In genomic region chr12:118102070-118102469, GRCh38 we compare ENCODE assay signal across 12 cellular contexts. TPM values are rescaled to one million over a fixed set of nuclear protein-coding genes. Genes with fewer than 3 reads are reported as not detected.
DNase-seq lines count a peak whose midpoint lies in the region; ATAC-seq lines count a peak whose summit lies in the region.
"Had no signal": no experiment of that assay in that cellular context is flagged by ENCODE, and none has a peak within 500 bp of the region (broad histone marks: within the 10 kb centered on the region; RNA-seq: fewer than 3 reads in every experiment).

No MANE protein-coding gene starts in this region.

- no peaks in the 10 kb centered on the region for H3K9me3 ChIP-seq in BLaER1
- H3K9me3 ChIP-seq in HUES48 (ENCODE audit: control insufficient read depth, insufficient read depth, low read length): no peaks in the 10 kb centered on the region
- H3K9me3 ChIP-seq in mesodermal cell (ENCODE audit: control insufficient read depth, low read length): no peaks in the 10 kb centered on the region
- H3K9me3 ChIP-seq: right atrium auricular region had no signal

- H3K27me3 ChIP-seq in BLaER1: no peaks in the 10 kb centered on the region
- H3K27me3 ChIP-seq in HUES48 (ENCODE audit: control insufficient read depth, insufficient read depth, low read length): no peaks in the 10 kb centered on the region
- H3K27me3 ChIP-seq: dorsolateral prefrontal cortex, right atrium auricular region had no signal

- ATAC-seq in HG02884 (IDR thresholded peaks at IDR 0.05; ENCODE audit: unreplicated experiment) (no peak), GM19397 (IDR thresholded peaks at IDR 0.05; ENCODE audit: unreplicated experiment) (no peak)

- DNase-seq in T47D (ENCODE audit: low read depth in 1 of 2, low spot score in 1 of 2) (peak; percentile 64 to 75), SK-N-DZ (ENCODE audit: low spot score) (no peak), Kasumi-1 (lab: John Stamatoyannopoulos, UW) (no peak)
- DNase-seq: COR-L47, dorsolateral prefrontal cortex, NCI-H510A had no signal

- H3K4me1 ChIP-seq in BLaER1 (peaks cover 35% of the 10 kb centered on the region), HUES48 (ENCODE audit: control insufficient read depth, insufficient read depth, low read length) (peaks cover 5% of the 10 kb centered on the region; the same call in 1 of the 2 replicates), mesodermal cell (ENCODE audit: control insufficient read depth, insufficient read depth, low read length, poor library complexity, severe bottlenecking) (peaks cover 11% of the 10 kb centered on the region)

- H3K4me3 ChIP-seq in BLaER1 (peak overlapping the region; percentile 89), HUES48 (ENCODE audit: low read depth, low read length) (peak overlapping the region; percentile 98), mesodermal cell (ENCODE audit: extremely low read depth, insufficient read depth, low read length, poor library complexity, severe bottlenecking) (peak overlapping the region; percentile 62)

- H3K27ac ChIP-seq in BLaER1 (no peak overlapping the region), HUES48 (ENCODE audit: low read depth, low read length) (peak overlapping the region; percentile 61), mesodermal cell (ENCODE audit: low read depth, low read length, severe bottlenecking) (no peak overlapping the region)
- H3K27ac ChIP-seq: dorsolateral prefrontal cortex, right atrium auricular region had no signal

- H3K4me2 ChIP-seq in BLaER1: peak overlapping the region; percentile 85

- no peaks in the 10 kb centered on the region for H4K20me1 ChIP-seq in BLaER1

- no peak overlapping the region for H3K9ac ChIP-seq in BLaER1
- H3K9ac ChIP-seq in HUES48 (ENCODE audit: low read depth, low read length): peak overlapping the region; percentile 90

- H3K36me3 ChIP-seq in BLaER1 (peaks cover 2% of the 10 kb centered on the region; the same call in 1 of the 2 replicates), HUES48 (ENCODE audit: control insufficient read depth, insufficient read depth, low read length) (peaks cover 23% of the 10 kb centered on the region), mesodermal cell (ENCODE audit: control insufficient read depth, insufficient read depth, low read length) (peaks cover 5% of the 10 kb centered on the region)
- H3K36me3 ChIP-seq: right atrium auricular region had no signal

- in situ Hi-C loops in T47D (cut with HindIII; ENCODE audit: low pct_unique_long_range_greater_than_20kb, low sequenced_read_pairs): no loop called here

- 81 to 94% methylated on average over 4 to 5 of the region's 6 CpGs for WGBS in mesodermal cell (ENCODE audit: insufficient coverage in 2 of 2), 2 experiments

RNA-seq across cellular contexts. Expression of gene VSIG10, which starts 1.7 kb away (rescaled TPM):
- 13.3 TPM for polyA plus RNA-seq in mesodermal cell (2013, experiment 1 of 2)
- polyA plus RNA-seq in mesodermal cell (2013, experiment 2 of 2): 13.5 TPM
- polyA plus RNA-seq in SK-N-DZ (2014; cell fraction: cytosol; rRNA removed): 39.4 and 43.2 TPM in 2 replicates
- 37.8 and 54.1 TPM in 2 replicates for polyA plus RNA-seq in SK-N-DZ (2014; cell fraction: nucleus; rRNA removed)

RNA-seq across cellular contexts. Expression of gene PEBP1, which starts 33.9 kb away (rescaled TPM):
- polyA plus RNA-seq in mesodermal cell (2013, experiment 1 of 2): 159 TPM
- polyA plus RNA-seq in mesodermal cell (2013, experiment 2 of 2): 132 TPM
- 776 and 855 TPM in 2 replicates for polyA plus RNA-seq in SK-N-DZ (2014; cell fraction: cytosol; rRNA removed)
- polyA plus RNA-seq in SK-N-DZ (2014; cell fraction: nucleus; rRNA removed): 293 and 383 TPM in 2 replicates

RNA-seq across cellular contexts. Expression of gene WSB2, which starts 41.1 kb away (rescaled TPM):
- polyA plus RNA-seq in mesodermal cell (2013, experiment 1 of 2): 50.9 TPM
- polyA plus RNA-seq in mesodermal cell (2013, experiment 2 of 2): 50.7 TPM
- 42.0 and 62.5 TPM in 2 replicates for polyA plus RNA-seq in SK-N-DZ (2014; cell fraction: cytosol; rRNA removed)
- 20.9 and 29.8 TPM in 2 replicates for polyA plus RNA-seq in SK-N-DZ (2014; cell fraction: nucleus; rRNA removed)

Comparison
In these comparisons a context has a peak if more than half of its experiments do, and no peak if none do; other contexts are left out.
1. DNase-seq: peak in T47D (2 of 2); none in SK-N-DZ (single experiment) and Kasumi-1 (0 of 2).
2. Peak in every context shown above with its lines, with median percentiles within 50 percentile points of each other: H3K4me3 ChIP-seq.